ENCODE assay signal across 25 cellular contexts in the genomic region with DNA sequence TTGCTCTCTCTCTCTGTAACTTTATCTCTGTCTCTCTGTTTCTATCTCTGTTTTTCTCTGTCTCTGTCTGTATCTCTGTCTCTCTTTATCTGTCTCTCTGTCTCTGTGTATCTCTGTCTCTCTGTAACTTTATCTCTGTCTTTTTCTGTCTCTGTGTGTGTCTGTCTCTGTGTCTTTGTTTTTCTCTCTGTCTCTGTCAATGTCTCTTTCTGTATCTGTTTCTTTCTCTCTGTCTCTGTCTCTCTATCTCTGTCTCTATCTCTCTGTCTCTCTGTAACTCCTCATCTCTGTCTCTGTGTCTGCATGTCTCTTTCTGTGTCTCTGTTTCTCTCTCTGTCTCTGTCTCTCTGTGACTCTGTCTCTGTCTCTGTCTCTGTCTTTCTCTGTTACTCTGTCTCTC.
DNase-seq lines count a peak whose midpoint lies in the region; ATAC-seq and TF ChIP-seq lines count a peak whose summit lies in the region.
"Had no signal": no experiment of that assay in that cellular context is flagged by ENCODE, and none has a peak within 500 bp of the region (broad histone marks: within the 10 kb centered on the region; RNA-seq: fewer than 3 reads in every experiment).

No MANE protein-coding gene starts in this region.

- no peak overlapping the region for H3K4me2 ChIP-seq in MM.1S (ENCODE audit: low read depth, low read length)
- H3K4me2 ChIP-seq: smooth muscle cell had no signal

- no peak overlapping the region for H2AFZ ChIP-seq in MM.1S (ENCODE audit: low read length)

- no peak overlapping the region for H3K4me3 Mint-ChIP-seq in activated T-cell treated with anti-CD3 and anti-CD28 coated beads, Interleukin-2, amount 50 U/mL, for 24 hours
- H3K4me3 Mint-ChIP-seq in central memory CD8-positive, alpha-beta T cell, result no peak overlapping the region
- peak overlapping the region; percentile 62 to 73 for H3K4me3 Mint-ChIP-seq in stimulated activated naive B cell treated with anti-CD40 and anti-IgM and Interleukin-4, amounts not matched to agents 10 μg/mL and 1 μg/mL and 100 μg/mL, for 72 hours
- H3K4me3 Mint-ChIP-seq: activated T-helper 1 cell treated with anti-CD3 and anti-CD28 coated beads, Interleukin-12 subunit alpha, Interleukin-12 subunit beta, Interleukin-2, Interleukin-4 antibody, amounts not matched to agents 30 ng/mL and 10 ng/mL and 1 ng/mL, durations not matched to agents 14 hours and 24 hours and 36 hours; effector memory CD8-positive, alpha-beta T cell had no signal

- no peak for ATAC-seq in central memory CD8-positive, alpha-beta T cell (replicated peaks; ENCODE audit: extremely low read depth, poor library complexity, severe bottlenecking)
- ATAC-seq in stimulated activated naive B cell treated with anti-CD40 and anti-IgM and Interleukin-4, amounts not matched to agents 10 μg/mL and 1 μg/mL and 100 μg/mL, for 72 hours (replicated peaks), result no peak
- ATAC-seq in HG03460 (IDR thresholded peaks at IDR 0.05; ENCODE audit: unreplicated experiment) (no peak), GM18868 (IDR thresholded peaks at IDR 0.05; ENCODE audit: unreplicated experiment) (no peak), HG02623 (IDR thresholded peaks at IDR 0.05; ENCODE audit: unreplicated experiment) (no peak)
- ATAC-seq: body of pancreas; effector memory CD8-positive, alpha-beta T cell had no signal

- H3K9me3 Mint-ChIP-seq in activated T-cell treated with anti-CD3 and anti-CD28 coated beads, Interleukin-2, amount 50 U/mL, for 24 hours, result no peaks in the 10 kb centered on the region
- H3K9me3 Mint-ChIP-seq in central memory CD8-positive, alpha-beta T cell, result no peaks in the 10 kb centered on the region
- peaks cover 4 to 6% of the 10 kb centered on the region in 2 donors for H3K9me3 Mint-ChIP-seq in stimulated activated naive B cell treated with anti-CD40 and anti-IgM and Interleukin-4, amounts not matched to agents 10 μg/mL and 1 μg/mL and 100 μg/mL, for 72 hours
- H3K9me3 Mint-ChIP-seq: activated T-helper 1 cell treated with anti-CD3 and anti-CD28 coated beads, Interleukin-12 subunit alpha, Interleukin-12 subunit beta, Interleukin-2, Interleukin-4 antibody, amounts not matched to agents 30 ng/mL and 10 ng/mL and 1 ng/mL, durations not matched to agents 14 hours and 24 hours and 36 hours; effector memory CD8-positive, alpha-beta T cell had no signal

- no peak for TF ChIP-seq CTCF in MM.1S (IDR thresholded peaks at IDR 0.05; ENCODE audit: low read length)

- peaks cover 13% of the 10 kb centered on the region for H3F3A ChIP-seq in MM.1S (ENCODE audit: insufficient read depth, low read length)

- DNase-seq in activated T-cell treated with anti-CD3 and anti-CD28 coated beads, Interleukin-2, amount 50 U/mL, for 24 hours, result no peak
- DNase-seq in activated T-cell treated with anti-CD3 and anti-CD28 coated beads for 4 hours (no peak), MM.1S (no peak)
- no peak for DNase-seq in central memory CD8-positive, alpha-beta T cell (ENCODE audit: low spot score in 2 of 2)
- no peak for DNase-seq in stimulated activated naive B cell treated with anti-CD40 and anti-IgM and Interleukin-4, amounts not matched to agents 10 μg/mL and 1 μg/mL and 100 μg/mL, for 72 hours
- DNase-seq: activated CD4-positive, alpha-beta T cell treated with anti-CD3 and anti-CD28 coated beads for 1 hour; BE2C; body of pancreas; effector memory CD8-positive, alpha-beta T cell; NCI-H1092 treated with DMSO at 0.1 percent for 48 hours; NCI-H2029; NCI-H345; NCI-H82; occipital lobe; SIG-M5; stimulated activated CD4-positive, alpha-beta T cell treated with anti-CD3 and anti-CD28 coated beads, Interleukin-2, amount 100 ng/mL, for 48 hours; stomach had no signal

- H3K79me2 ChIP-seq in MM.1S (ENCODE audit: low read length), result peaks cover 33% of the 10 kb centered on the region

- H3K36me3 ChIP-seq in MM.1S (replicated peaks; ENCODE audit: insufficient read depth, low read length), result no peaks in the 10 kb centered on the region
- H3K36me3 ChIP-seq: BE2C, HAP-1, stomach, tibial nerve had no signal

- H3K9ac ChIP-seq in MM.1S (ENCODE audit: low read length), result no peak overlapping the region

- no peak overlapping the region for H3K4me3 ChIP-seq in MM.1S (ENCODE audit: low read length)
- H3K4me3 ChIP-seq: body of pancreas, HAP-1, smooth muscle cell, stomach, tibial nerve had no signal

- no peaks in the 10 kb centered on the region for H3K27me3 ChIP-seq in MM.1S (replicated peaks; ENCODE audit: insufficient read depth, low read length)
- H3K27me3 ChIP-seq: BE2C, body of pancreas, stomach, tibial nerve had no signal

- H3K9me3 ChIP-seq in MM.1S (replicated peaks; ENCODE audit: insufficient read depth, low read length), result no peaks in the 10 kb centered on the region
- H3K9me3 ChIP-seq: BE2C, body of pancreas, Caco-2, HAP-1, stomach had no signal

- H3K27ac ChIP-seq in MM.1S (ENCODE audit: low read length), result peak overlapping the region; percentile 52; the same call in 1 of the 2 replicates
- H3K27ac ChIP-seq: body of pancreas had no signal

- no peaks in the 10 kb centered on the region for H4K20me1 ChIP-seq in MM.1S (ENCODE audit: insufficient read depth, low read length)

- H3K9me2 ChIP-seq in MM.1S (replicated peaks; ENCODE audit: insufficient read depth, low read length), result no peaks in the 10 kb centered on the region

- no peaks in the 10 kb centered on the region for H3K27me3 Mint-ChIP-seq in activated T-cell treated with anti-CD3 and anti-CD28 coated beads, Interleukin-2, amount 50 U/mL, for 24 hours
- no peaks in the 10 kb centered on the region for H3K27me3 Mint-ChIP-seq in central memory CD8-positive, alpha-beta T cell
- no peaks in the 10 kb centered on the region for H3K27me3 Mint-ChIP-seq in stimulated activated naive B cell treated with anti-CD40 and anti-IgM and Interleukin-4, amounts not matched to agents 10 μg/mL and 1 μg/mL and 100 μg/mL, for 72 hours

- H3K27ac Mint-ChIP-seq in activated T-cell treated with anti-CD3 and anti-CD28 coated beads, Interleukin-2, amount 50 U/mL, for 24 hours, result peak overlapping the region; percentile 9
- peak overlapping the region; percentile 8 for H3K27ac Mint-ChIP-seq in central memory CD8-positive, alpha-beta T cell (ENCODE audit: low read depth)
- peak overlapping the region; percentile 97 for H3K27ac Mint-ChIP-seq in stimulated activated naive B cell treated with anti-CD40 and anti-IgM and Interleukin-4, amounts not matched to agents 10 μg/mL and 1 μg/mL and 100 μg/mL, for 72 hours
- H3K27ac Mint-ChIP-seq: activated T-helper 1 cell treated with anti-CD3 and anti-CD28 coated beads, Interleukin-12 subunit alpha, Interleukin-12 subunit beta, Interleukin-2, Interleukin-4 antibody, amounts not matched to agents 30 ng/mL and 10 ng/mL and 1 ng/mL, durations not matched to agents 14 hours and 24 hours and 36 hours had no signal

- H3K4me1 Mint-ChIP-seq in activated T-cell treated with anti-CD3 and anti-CD28 coated beads, Interleukin-2, amount 50 U/mL, for 24 hours (ENCODE audit: low read depth), result no peaks in the 10 kb centered on the region
- H3K4me1 Mint-ChIP-seq in central memory CD8-positive, alpha-beta T cell, result no peaks in the 10 kb centered on the region
- H3K4me1 Mint-ChIP-seq in stimulated activated naive B cell treated with anti-CD40 and anti-IgM and Interleukin-4, amounts not matched to agents 10 μg/mL and 1 μg/mL and 100 μg/mL, for 72 hours, result peaks cover 52 to 67% of the 10 kb centered on the region in 2 donors

- no peaks in the 10 kb centered on the region for H3K36me3 Mint-ChIP-seq in activated T-cell treated with anti-CD3 and anti-CD28 coated beads, Interleukin-2, amount 50 U/mL, for 24 hours (ENCODE audit: low read depth)
- H3K36me3 Mint-ChIP-seq in central memory CD8-positive, alpha-beta T cell (ENCODE audit: insufficient read depth), result peaks cover 1% of the 10 kb centered on the region
- peaks cover 18 to 23% of the 10 kb centered on the region in 2 donors for H3K36me3 Mint-ChIP-seq in stimulated activated naive B cell treated with anti-CD40 and anti-IgM and Interleukin-4, amounts not matched to agents 10 μg/mL and 1 μg/mL and 100 μg/mL, for 72 hours

- peaks cover 49% of the 10 kb centered on the region for H3K4me1 ChIP-seq in MM.1S (ENCODE audit: low read length)
- H3K4me1 ChIP-seq: BE2C, body of pancreas, Caco-2, HAP-1, stomach, tibial nerve had no signal

Comparison
In these comparisons a context has a peak if more than half of its experiments do, and no peak if none do; other contexts are left out.
1. H3K27ac Mint-ChIP-seq: peak in every context shown above with its lines; median percentile 97 in stimulated activated naive B cell treated with anti-CD40 and anti-IgM and Interleukin-4, amounts not matched to agents 10 μg/mL and 1 μg/mL and 100 μg/mL, for 72 hours; 9 in activated T-cell treated with anti-CD3 and anti-CD28 coated beads, Interleukin-2, amount 50 U/mL, for 24 hours; 8 in central memory CD8-positive, alpha-beta T cell.
2. H3K4me3 Mint-ChIP-seq: peak in stimulated activated naive B cell treated with anti-CD40 and anti-IgM and Interleukin-4, amounts not matched to agents 10 μg/mL and 1 μg/mL and 100 μg/mL, for 72 hours (2 of 2); none in activated T-cell treated with anti-CD3 and anti-CD28 coated beads, Interleukin-2, amount 50 U/mL, for 24 hours (single experiment) and central memory CD8-positive, alpha-beta T cell (single experiment).